In genomic region chr12:76329163-76329562, GRCh38 we compare ENCODE assay signal across 15 cellular contexts. TPM values are rescaled to one million over a fixed set of nuclear protein-coding genes. Genes with fewer than 3 reads are reported as not detected.
A peak's percentile ranks its signal among the peaks of the same experiment; 100 is the strongest.
DNase-seq lines count a peak whose midpoint lies in the region; ATAC-seq, FAIRE-seq and TF ChIP-seq lines count a peak whose summit lies in the region.
"Had no signal": no experiment of that assay in that cellular context is flagged by ENCODE, and none has a peak within 500 bp of the region (broad histone marks: within the 10 kb centered on the region; RNA-seq: fewer than 3 reads in every experiment).

No MANE protein-coding gene starts in this region.

- DNase-seq in ELR (ENCODE audit: low read depth) (peak; percentile 91), SJSA1 (ENCODE audit: low read depth in 1 of 2, low spot score in 2 of 2) (peak; percentile 57 to 77), epithelial cell of prostate (ENCODE audit: low read depth, low spot score) (no peak), trophoblast cell (peak; percentile 46 to 85), neural progenitor cell (ENCODE audit: low spot score) (no peak), frontal cortex (ENCODE audit: low spot score in 2 of 2) (no peak), esophagus squamous epithelium (lab: John Stamatoyannopoulos, UW) (no peak)
- DNase-seq: activated CD4-positive, alpha-beta T cell treated with anti-CD3 and anti-CD28 coated beads, Interleukin-2, amount 50 U/mL, for 1 hour; DND-41; left colon; NCI-H446 treated with DMSO at 0.1 percent for 48 hours; SJCRH30; testis had no signal

- H3K27ac ChIP-seq in SJSA1 (peak overlapping the region; percentile 75), epithelial cell of prostate (peak overlapping the region; percentile 78), trophoblast cell (ENCODE audit: low read depth, low read length) (no peak overlapping the region), neural progenitor cell (no peak overlapping the region), esophagus squamous epithelium (no peak overlapping the region)
- H3K27ac ChIP-seq: SJCRH30, testis had no signal

- no peaks in the 10 kb centered on the region for H3K79me1 ChIP-seq in trophoblast cell (ENCODE audit: low read length)

- peaks cover 12% of the 10 kb centered on the region for H3K9me3 Mint-ChIP-seq in neural progenitor cell
- H3K9me3 Mint-ChIP-seq: activated naive CD4-positive, alpha-beta T cell treated with anti-CD3 and anti-CD28 coated beads, Interleukin-2, amount 50 U/mL, for 72 hours had no signal

- H4K12ac ChIP-seq in trophoblast cell (ENCODE audit: low read depth, low read length): no peak overlapping the region

- H3K18ac ChIP-seq in trophoblast cell (ENCODE audit: low read length): no peak overlapping the region

- H4K8ac ChIP-seq in trophoblast cell (ENCODE audit: low read depth, low read length): no peak overlapping the region

- H3K4me3 ChIP-seq in SJSA1 (no peak overlapping the region), trophoblast cell (ENCODE audit: low read depth, low read length) (no peak overlapping the region), neural progenitor cell (no peak overlapping the region), esophagus squamous epithelium (no peak overlapping the region)
- H3K4me3 ChIP-seq: SJCRH30, testis had no signal

- H2AK5ac ChIP-seq in trophoblast cell (ENCODE audit: low read length): no peak overlapping the region

- H3K4ac ChIP-seq in trophoblast cell (ENCODE audit: low read depth, low read length): no peak overlapping the region

- H3K36me3 Mint-ChIP-seq in neural progenitor cell: peaks cover 4% of the 10 kb centered on the region
- H3K36me3 Mint-ChIP-seq: activated naive CD4-positive, alpha-beta T cell treated with anti-CD3 and anti-CD28 coated beads, Interleukin-2, amount 50 U/mL, for 72 hours had no signal

- H3K4me2 ChIP-seq in trophoblast cell (ENCODE audit: low read length): no peak overlapping the region
- H3K4me2 ChIP-seq in neural progenitor cell: no peak overlapping the region

- no CpG with 5 or more reads among the region's 2 CpGs for WGBS in trophoblast cell (ENCODE audit: extremely low coverage, insufficient coverage, insufficient read length)
- WGBS in esophagus squamous epithelium, 2 donors: 36 to 54% methylated on average over 2 of the region's 2 CpGs

- H3K79me2 ChIP-seq in trophoblast cell (ENCODE audit: control insufficient read depth, insufficient read depth, low read length, poor library complexity) (no peaks in the 10 kb centered on the region), neural progenitor cell (ENCODE audit: low read depth) (no peaks in the 10 kb centered on the region)

- H2BK5ac ChIP-seq in trophoblast cell (ENCODE audit: low read depth, low read length, poor library complexity): no peak overlapping the region

- H4K20me1 ChIP-seq in neural progenitor cell (ENCODE audit: low read depth): no peaks in the 10 kb centered on the region

- no peak for ATAC-seq in GM21717 (IDR thresholded peaks at IDR 0.05; ENCODE audit: unreplicated experiment)
- ATAC-seq: activated naive CD4-positive, alpha-beta T cell treated with anti-CD3 and anti-CD28 coated beads, Interleukin-2, amount 50 U/mL, for 72 hours; left colon had no signal

- TF ChIP-seq CTCF in neural progenitor cell (IDR thresholded peaks at IDR 0.05) (no peak), esophagus squamous epithelium (IDR thresholded peaks at IDR 0.05) (no peak)

- H3K27me3 Mint-ChIP-seq in neural progenitor cell (ENCODE audit: insufficient read depth, low read depth): peaks cover 10% of the 10 kb centered on the region

- no peak overlapping the region for H3K4me3 Mint-ChIP-seq in neural progenitor cell

- H3K4me1 Mint-ChIP-seq in neural progenitor cell: peaks cover 9% of the 10 kb centered on the region

- H2AFZ ChIP-seq in trophoblast cell (ENCODE audit: insufficient read depth, low read length, poor library complexity) (no peak overlapping the region), neural progenitor cell (replicated peaks) (no peak overlapping the region)

- no peaks in the 10 kb centered on the region for H3K27me3 ChIP-seq in SJSA1 (replicated peaks)
- H3K27me3 ChIP-seq in trophoblast cell (ENCODE audit: insufficient read depth, low read length): no peaks in the 10 kb centered on the region
- no peaks in the 10 kb centered on the region for H3K27me3 ChIP-seq in neural progenitor cell
- H3K27me3 ChIP-seq in esophagus squamous epithelium: no peaks in the 10 kb centered on the region
- H3K27me3 ChIP-seq: SJCRH30, testis had no signal

- no peak for TF ChIP-seq POLR2A in esophagus squamous epithelium (IDR thresholded peaks at IDR 0.05)

- no peak overlapping the region for H2BK120ac ChIP-seq in trophoblast cell (ENCODE audit: insufficient read depth, low read length, poor library complexity)

- H3K36me3 ChIP-seq in SJSA1: no peaks in the 10 kb centered on the region
- no peaks in the 10 kb centered on the region for H3K36me3 ChIP-seq in trophoblast cell (ENCODE audit: control insufficient read depth in 1 of 2, insufficient read depth in 2 of 2, low read length in 2 of 2)
- H3K36me3 ChIP-seq in neural progenitor cell: no peaks in the 10 kb centered on the region
- no peaks in the 10 kb centered on the region for H3K36me3 ChIP-seq in esophagus squamous epithelium
- H3K36me3 ChIP-seq: SJCRH30 had no signal

- no peaks in the 10 kb centered on the region for H3F3A ChIP-seq in neural progenitor cell (ENCODE audit: low read depth)

- no peak overlapping the region for H4K91ac ChIP-seq in trophoblast cell (ENCODE audit: low read depth, low read length)

- peaks cover 24% of the 10 kb centered on the region for H3K4me1 ChIP-seq in SJSA1 (replicated peaks)
- H3K4me1 ChIP-seq in trophoblast cell (ENCODE audit: control insufficient read depth in 1 of 2, insufficient read depth in 2 of 2, low read length in 2 of 2): no peaks in the 10 kb centered on the region
- H3K4me1 ChIP-seq in neural progenitor cell: no peaks in the 10 kb centered on the region
- no peaks in the 10 kb centered on the region for H3K4me1 ChIP-seq in esophagus squamous epithelium
- H3K4me1 ChIP-seq: SJCRH30, testis had no signal

- H3K23ac ChIP-seq in trophoblast cell (ENCODE audit: low read length): no peak overlapping the region

- no peak overlapping the region for H3K14ac ChIP-seq in trophoblast cell (ENCODE audit: low read length)

- H2BK12ac ChIP-seq in trophoblast cell (ENCODE audit: low read length): no peak overlapping the region

- H3K27ac Mint-ChIP-seq in neural progenitor cell: no peak overlapping the region
- H3K27ac Mint-ChIP-seq: activated naive CD4-positive, alpha-beta T cell treated with anti-CD3 and anti-CD28 coated beads, Interleukin-2, amount 50 U/mL, for 72 hours had no signal

- no peaks in the 10 kb centered on the region for H3K9me3 ChIP-seq in SJSA1 (replicated peaks)
- no peaks in the 10 kb centered on the region for H3K9me3 ChIP-seq in trophoblast cell (ENCODE audit: insufficient read depth, low read depth, low read length)
- H3K9me3 ChIP-seq in neural progenitor cell (ENCODE audit: low read depth): no peaks in the 10 kb centered on the region
- peaks cover 0 to 6% (median 0%) of the 10 kb centered on the region in 3 donors for H3K9me3 ChIP-seq in esophagus squamous epithelium
- H3K9me3 ChIP-seq: SJCRH30, testis had no signal

- H3K9ac ChIP-seq in trophoblast cell (ENCODE audit: low read length): no peak overlapping the region
- H3K9ac ChIP-seq in neural progenitor cell: no peak overlapping the region

- no peak for FAIRE-seq in frontal cortex (lab: Jason Lieb, UNC)

- intact Hi-C loops in esophagus squamous epithelium (cut with DNase I): no loop called here

RNA-seq across cellular contexts. Expression of gene BBS10, which starts 19.1 kb away (rescaled TPM):
- 9.7 and 17.3 TPM in 2 replicates for total RNA-seq in SJSA1 (2014; rRNA removed; shearing (Covaris generic))
- 5.4 TPM in 2 replicates for polyA plus RNA-seq in trophoblast cell (2013)
- total RNA-seq in neural progenitor cell (ENCODE audit: low replicate concordance): 22.8 and 32.7 TPM in 2 replicates
- total RNA-seq in frontal cortex: 44.8 TPM
- total RNA-seq in esophagus squamous epithelium: 1 to 10 TPM; 2.7 to 8.4 (median 5.4) TPM

Comparison
In these comparisons a context has a peak if more than half of its experiments do, and no peak if none do; other contexts are left out.
1. DNase-seq: peak in ELR (single experiment), SJSA1 (2 of 2) and trophoblast cell (2 of 2); none in epithelial cell of prostate (single experiment), neural progenitor cell (single experiment), frontal cortex (0 of 2) and esophagus squamous epithelium (single experiment).
2. H3K27ac ChIP-seq: peak in SJSA1 (single experiment) and epithelial cell of prostate (single experiment); none in trophoblast cell (single experiment), neural progenitor cell (single experiment) and esophagus squamous epithelium (0 of 4).